Comparison of ENCODE assay signal across 8 cellular contexts in genomic region chr9:37079370-37080164, GRCh38. TPM values are rescaled to one million over a fixed set of nuclear protein-coding genes. Genes with fewer than 3 reads are reported as not detected.
A peak's percentile ranks its signal among the peaks of the same experiment; 100 is the strongest.
DNase-seq lines count a peak whose midpoint lies in the region; ATAC-seq and TF ChIP-seq lines count a peak whose summit lies in the region.

No MANE protein-coding gene starts in this region.

- peak; percentile 96 for DNase-seq in EH (ENCODE audit: low read depth)
- DNase-seq in H4 (ENCODE audit: low spot score), result peak; percentile 96
- DNase-seq in LoVo (ENCODE audit: low spot score), result peak; percentile 95
- DNase-seq in RWPE1 (ENCODE audit: low spot score), result peak; percentile 94
- DNase-seq in activated T-helper 9 cell treated with anti-CD3 and anti-CD28 coated beads, Interleukin-2, amount 50 U/mL, for 16 hours (ENCODE audit: low read depth), result peak; percentile 87
- peak; percentile 91 for DNase-seq in fibroblast of peridontal ligament (ENCODE audit: extremely low read depth)
- DNase-seq in naive thymus-derived CD8-positive, alpha-beta T cell, result peak; percentile 80 to 97 (median 92)
- DNase-seq in stimulated activated naive B cell treated with anti-CD40 and anti-IgM and Interleukin-4, amounts not matched to agents 10 μg/mL and 1 μg/mL and 100 μg/mL, for 72 hours, result peak; percentile 91

- CTCF ChIA-PET in RWPE1 (lab: Yijun Ruan, JAX), result interaction anchor here (0.5 to 1.5 kb wide), 3 partner anchors 40 to 401 kb away, joined by 3 to 9 read pairs (median 6); no protein-coding TSS in a partner anchor

- ATAC-seq in naive thymus-derived CD8-positive, alpha-beta T cell, result peak; percentile 94 to 96
- ATAC-seq in stimulated activated naive B cell treated with anti-CD40 and anti-IgM and Interleukin-4, amounts not matched to agents 10 μg/mL and 1 μg/mL and 100 μg/mL, for 72 hours (replicated peaks), result peak; percentile 95 to 96

- H3K27ac ChIP-seq in RWPE1, result peak overlapping the region; percentile 76

- no peak for TF ChIP-seq CTCF in RWPE1 (conservative IDR thresholded peaks at IDR 0.05; ENCODE audit: low read depth)

- POLR2A ChIA-PET in RWPE1 (lab: Yijun Ruan, JAX; ENCODE audit: low non-redundant PET), result interaction anchor here (0.7 to 1.7 kb wide), 2 partner anchors 41 to 328 kb away, joined by 3 read pairs; partner anchors contain the start of gene ZCCHC7
- POLR2A ChIA-PET in naive thymus-derived CD8-positive, alpha-beta T cell (lab: Charles Lee), result interaction anchor here (1.1 to 2.5 kb wide), 4 partner anchors 41 to 120 kb away, joined by 3 to 37 read pairs (median 4); partner anchors contain the start of gene ZCCHC7

- H3K4me1 Mint-ChIP-seq in naive thymus-derived CD8-positive, alpha-beta T cell, result peaks cover 14 to 66% (median 44%) of the 10 kb centered on the region in 4 donors
- H3K4me1 Mint-ChIP-seq in stimulated activated naive B cell treated with anti-CD40 and anti-IgM and Interleukin-4, amounts not matched to agents 10 μg/mL and 1 μg/mL and 100 μg/mL, for 72 hours, result peaks cover 40 to 76% of the 10 kb centered on the region in 2 donors

- no peaks in the 10 kb centered on the region for H3K9me3 Mint-ChIP-seq in naive thymus-derived CD8-positive, alpha-beta T cell
- H3K9me3 Mint-ChIP-seq in stimulated activated naive B cell treated with anti-CD40 and anti-IgM and Interleukin-4, amounts not matched to agents 10 μg/mL and 1 μg/mL and 100 μg/mL, for 72 hours, result no peaks in the 10 kb centered on the region

- H3K4me3 Mint-ChIP-seq in naive thymus-derived CD8-positive, alpha-beta T cell, result peak overlapping the region; percentile 94 to 99 (median 97)
- H3K4me3 Mint-ChIP-seq in stimulated activated naive B cell treated with anti-CD40 and anti-IgM and Interleukin-4, amounts not matched to agents 10 μg/mL and 1 μg/mL and 100 μg/mL, for 72 hours, result peak overlapping the region; percentile 95 to 96

- H3K27me3 Mint-ChIP-seq in naive thymus-derived CD8-positive, alpha-beta T cell, result peaks cover 0 to 3% (median 1%) of the 10 kb centered on the region in 5 donors
- H3K27me3 Mint-ChIP-seq in stimulated activated naive B cell treated with anti-CD40 and anti-IgM and Interleukin-4, amounts not matched to agents 10 μg/mL and 1 μg/mL and 100 μg/mL, for 72 hours, result no peaks in the 10 kb centered on the region

- H3K36me3 Mint-ChIP-seq in naive thymus-derived CD8-positive, alpha-beta T cell, result peaks cover 0 to 9% (median 0%) of the 10 kb centered on the region in 3 donors
- peaks cover 16 to 18% of the 10 kb centered on the region in 2 donors for H3K36me3 Mint-ChIP-seq in stimulated activated naive B cell treated with anti-CD40 and anti-IgM and Interleukin-4, amounts not matched to agents 10 μg/mL and 1 μg/mL and 100 μg/mL, for 72 hours

- H3K27ac Mint-ChIP-seq in naive thymus-derived CD8-positive, alpha-beta T cell, result peak overlapping the region; percentile 96 to 99 (median 98)
- peak overlapping the region; percentile 99 for H3K27ac Mint-ChIP-seq in stimulated activated naive B cell treated with anti-CD40 and anti-IgM and Interleukin-4, amounts not matched to agents 10 μg/mL and 1 μg/mL and 100 μg/mL, for 72 hours

RNA-seq across cellular contexts. Expression of gene ZCCHC7, which starts 40.8 kb away (rescaled TPM):
- total RNA-seq in H4 (2014; rRNA removed; shearing (Covaris generic)), result 13.3 and 15.6 TPM in 2 replicates
- total RNA-seq in naive thymus-derived CD8-positive, alpha-beta T cell, result 10 to 100 TPM; 51.2 to 56.0 TPM
- polyA plus RNA-seq in naive thymus-derived CD8-positive, alpha-beta T cell, result 10 to 100 TPM; 27.2 to 40.2 (median 38.1) TPM

RNA-seq across cellular contexts. Expression of gene PAX5, which starts 45.5 kb away (rescaled TPM):
- not detected in 2 replicates for total RNA-seq in H4 (2014; rRNA removed; shearing (Covaris generic))
- total RNA-seq in naive thymus-derived CD8-positive, alpha-beta T cell, result 1 to 10 TPM; 8.5 to 8.7 TPM
- under 1 TPM in 1 of 3 donors, not detected in 2; 0.12 TPM for polyA plus RNA-seq in naive thymus-derived CD8-positive, alpha-beta T cell

Comparison
In these comparisons a context has a peak if more than half of its experiments do, and no peak if none do; other contexts are left out.
1. Peak in every context shown above with its lines: DNase-seq, ATAC-seq and H3K27ac ChIP-seq.